In the genomic region with DNA sequence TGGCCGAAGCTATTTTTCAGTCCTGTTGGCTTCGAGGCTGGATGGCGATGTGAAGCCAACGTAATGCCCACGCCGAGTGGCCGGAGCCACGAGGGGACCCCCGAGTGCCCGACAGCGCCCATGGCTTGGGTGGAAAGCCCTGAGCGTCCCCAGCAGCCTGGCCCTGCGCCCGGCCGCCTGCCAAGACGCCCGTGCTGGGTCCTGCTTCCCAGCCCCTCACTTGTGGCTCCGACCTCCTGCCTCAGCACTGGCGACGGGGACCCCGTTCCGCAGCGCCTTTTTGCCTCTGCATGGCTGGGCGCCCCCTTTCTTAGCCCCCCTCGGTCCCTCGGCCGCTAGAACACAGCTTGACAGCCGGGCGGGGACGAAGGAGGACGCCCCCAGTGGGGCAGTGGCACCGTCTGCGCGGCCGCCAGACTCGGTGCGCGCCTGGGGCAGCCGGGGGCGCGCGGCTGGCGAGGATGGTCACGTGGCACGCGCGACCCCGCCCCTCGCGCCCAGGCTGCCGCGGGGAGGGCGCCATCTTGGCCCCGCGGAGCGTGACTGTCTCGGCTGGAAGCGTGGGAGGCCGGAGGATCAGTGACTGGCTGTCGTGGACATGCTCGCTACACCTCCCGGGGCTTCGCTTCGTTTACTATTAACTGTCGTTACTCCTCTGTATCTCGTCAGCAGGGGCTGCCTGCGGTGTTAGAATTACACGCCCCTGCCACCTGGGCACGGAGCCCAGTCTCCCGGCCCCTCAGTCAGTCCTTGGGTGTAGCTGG, we compare ENCODE assay signal across 8 cellular contexts. TPM values are rescaled to one million over a fixed set of nuclear protein-coding genes. Genes with fewer than 3 reads are reported as not detected.
DNase-seq lines count a peak whose midpoint lies in the region; ATAC-seq, FAIRE-seq and TF ChIP-seq lines count a peak whose summit lies in the region.

No MANE protein-coding gene starts in this region.

- TF ChIP-seq CTCF in 22Rv1 (IDR thresholded peaks at IDR 0.05) (peak; percentile 25), coronary artery (IDR thresholded peaks at IDR 0.05) (no peak), HepG2 (CRISPR knock-in tag; IDR thresholded peaks at IDR 0.05) (peak; percentile 16; the same call in 1 of the 2 replicates)

- H2AFZ ChIP-seq in HepG2 (ENCODE audit: low read length), result peak overlapping the region; percentile 18

- ATAC-seq in GM18511 (IDR thresholded peaks at IDR 0.05; ENCODE audit: unreplicated experiment) (peak; percentile 86), HG02981 (IDR thresholded peaks at IDR 0.05; ENCODE audit: unreplicated experiment) (peak; percentile 78), HepG2 (peak; percentile 84)

- intact Hi-C loops in activated CD4-positive, alpha-beta T cell treated with anti-CD3 and anti-CD28 coated beads, Interleukin-2, amount 10 ng/mL, durations not matched to agents 24 days and 14 days (cut with micrococcal nuclease), result loop anchor here (1.0 kb wide), 1 partner anchor 14 kb away; the partner anchor contains the start of gene EIF2AK4
- intact Hi-C loops in HepG2 (cut with micrococcal nuclease; ENCODE audit: unreplicated experiment), result loop anchor here (5.0 kb wide), 1 partner anchor 33 kb away; no protein-coding TSS in a partner anchor

- peak overlapping the region; percentile 75 for H3K4me3 ChIP-seq in coronary artery
- peak overlapping the region; percentile 54 to 71 (median 60) for H3K4me3 ChIP-seq in HepG2 (replicated peaks in 1 of 3; ENCODE audit: insufficient read depth in 1 of 3, low read depth in 2 of 3, low read length in 3 of 3)

- TF ChIP-seq EP300 in HepG2 (IDR thresholded peaks at IDR 0.05; ENCODE audit: low read depth in 2 of 2, low read length in 2 of 2) (no peak), HepG2 (CRISPR knock-in tag; IDR thresholded peaks at IDR 0.05; ENCODE audit: borderline replicate concordance) (no peak)

- peak overlapping the region; percentile 36 for H3K27ac ChIP-seq in 22Rv1
- peak overlapping the region; percentile 79 to 88 for H3K27ac ChIP-seq in coronary artery
- no peak overlapping the region for H3K27ac ChIP-seq in HepG2 (ENCODE audit: extremely low read length, insufficient read depth, low read length)

- H3K4me1 ChIP-seq in HepG2 (ENCODE audit: insufficient read depth, low read length), result peaks cover 19% of the 10 kb centered on the region

- H4K20me1 ChIP-seq in HepG2 (ENCODE audit: insufficient read depth, low read length), result no peaks in the 10 kb centered on the region

- DNase-seq in NCI-H2227 (lab: John Stamatoyannopoulos, UW; ENCODE audit: unreplicated experiment) (peak; percentile 88), coronary artery (ENCODE audit: low spot score) (peak; percentile 81), HepG2 (ENCODE audit: low spot score) (peak; percentile 11)
- peak; percentile 93 for DNase-seq in activated CD4-positive, alpha-beta T cell treated with anti-CD3 and anti-CD28 coated beads, Interleukin-2, amount 10 ng/mL, durations not matched to agents 24 days and 14 days
- DNase-seq in stimulated activated CD4-positive, alpha-beta T cell treated with anti-CD3 and anti-CD28 coated beads, Interleukin-2, amount 100 ng/mL, for 48 hours, result peak; percentile 81 to 82

- no peaks in the 10 kb centered on the region for H3K36me3 ChIP-seq in HepG2 (replicated peaks in 1 of 2; ENCODE audit: control insufficient read depth in 1 of 2, insufficient read depth in 2 of 2, low read length in 2 of 2)

- peak; percentile 14; the same call in 1 of the 2 replicates for TF ChIP-seq RAD21 in HepG2 (CRISPR knock-in tag; IDR thresholded peaks at IDR 0.05)

- peaks cover 23% of the 10 kb centered on the region for H3K4me1 Mint-ChIP-seq in activated CD4-positive, alpha-beta T cell treated with anti-CD3 and anti-CD28 coated beads, Interleukin-2, amount 10 ng/mL, durations not matched to agents 24 days and 14 days

- H3K27ac Mint-ChIP-seq in activated CD4-positive, alpha-beta T cell treated with anti-CD3 and anti-CD28 coated beads, Interleukin-2, amount 10 ng/mL, durations not matched to agents 24 days and 14 days, result peak overlapping the region; percentile 78

- 4% methylated on average over 24 of the region's 70 CpGs for WGBS in HepG2 (ENCODE audit: low lambda C conversion rate)

- no peaks in the 10 kb centered on the region for H3K9me3 ChIP-seq in HepG2 (ENCODE audit: low read length)

- no peaks in the 10 kb centered on the region for H3K36me3 Mint-ChIP-seq in activated CD4-positive, alpha-beta T cell treated with anti-CD3 and anti-CD28 coated beads, Interleukin-2, amount 10 ng/mL, durations not matched to agents 24 days and 14 days (ENCODE audit: low read depth)

- no TSS peak for BruUV-seq in HepG2 (replicated peaks; lab: Mats Ljungman, UMichigan)

- FAIRE-seq in HepG2 (lab: Jason Lieb, UNC), result no peak

- H3K79me2 ChIP-seq in HepG2 (ENCODE audit: insufficient read depth, low read length), result no peaks in the 10 kb centered on the region

- H3K4me2 ChIP-seq in HepG2 (ENCODE audit: low read depth, low read length), result peak overlapping the region; percentile 78

- peaks cover 25% of the 10 kb centered on the region for H3K27me3 Mint-ChIP-seq in activated CD4-positive, alpha-beta T cell treated with anti-CD3 and anti-CD28 coated beads, Interleukin-2, amount 10 ng/mL, durations not matched to agents 24 days and 14 days

- in situ Hi-C loops in HepG2 (cut with HindIII; ENCODE audit: extremely low pct_ligation_motif_present, low pct_unique_long_range_greater_than_20kb), result no loop called here

- peak overlapping the region; percentile 31; the same call in 1 of the 2 replicates for H3K9ac ChIP-seq in HepG2 (ENCODE audit: insufficient read depth, low read depth, low read length)

- TF ChIP-seq POLR2A in HepG2 (IDR thresholded peaks at IDR 0.05; ENCODE audit: insufficient read depth in 1 of 2, low read depth in 2 of 2, low read length in 2 of 2), result peak in 1 of 2 experiments; percentile 82; a peak in 2 of 4 replicates

- POLR2A ChIA-PET in HepG2 (lab: Yijun Ruan, JAX), result interaction anchor here (0.6 to 2.6 kb wide), 3 partner anchors 13 to 138 kb away, joined by 3 to 15 read pairs (median 3); partner anchors contain the start of genes EIF2AK4 and FSIP1

- peaks cover 2 to 21% of the 10 kb centered on the region in 2 experiments; a peak in 3 of 5 replicates for H3K27me3 ChIP-seq in HepG2 (ENCODE audit: control insufficient read depth in 1 of 2, insufficient read depth in 2 of 2, low read length in 2 of 2)

- CTCF ChIA-PET in HepG2 (lab: Yijun Ruan, JAX; ENCODE audit: low intra/inter-chr PET ratio, low total read pairs), result no interaction called here

- H3K9me3 Mint-ChIP-seq in activated CD4-positive, alpha-beta T cell treated with anti-CD3 and anti-CD28 coated beads, Interleukin-2, amount 10 ng/mL, durations not matched to agents 24 days and 14 days, result peaks cover 9% of the 10 kb centered on the region

- peak overlapping the region; percentile 89 for H3K4me3 Mint-ChIP-seq in activated CD4-positive, alpha-beta T cell treated with anti-CD3 and anti-CD28 coated beads, Interleukin-2, amount 10 ng/mL, durations not matched to agents 24 days and 14 days

RNA-seq across cellular contexts. Expression of gene GPR176, which starts 0.6 kb away (rescaled TPM):
- 0.14 and 0.33 TPM in 2 replicates for total RNA-seq in activated CD4-positive, alpha-beta T cell treated with anti-CD3 and anti-CD28 coated beads, Interleukin-2, amount 10 ng/mL, durations not matched to agents 24 days and 14 days
- total RNA-seq in HepG2 (2016; rRNA removed; fragmentation: Illumina TruSeq; extraction: Trizol), result 0.15 and 0.20 TPM in 2 replicates
- total RNA-seq in HepG2 (2016; cell fraction: cytosol; rRNA removed; fragmentation: Illumina TruSeq; extraction: Trizol; ENCODE audit: low read depth), result not detected in 2 replicates
- 0.12 and 0.24 TPM in 2 replicates for total RNA-seq in HepG2 (2016; cell fraction: insoluble cytoplasmic fraction; rRNA removed; fragmentation: Illumina TruSeq; extraction: Trizol)
- 0.19 and 0.21 TPM in 2 replicates for total RNA-seq in HepG2 (2016; cell fraction: membrane; rRNA removed; fragmentation: Illumina TruSeq; extraction: Trizol)
- total RNA-seq in HepG2 (2016; cell fraction: nucleus; rRNA removed; fragmentation: Illumina TruSeq; extraction: Trizol), result 0.19 and 0.22 TPM in 2 replicates
- polyA plus RNA-seq in HepG2 (2011; rRNA removed), result 0.11 and 0.17 TPM in 2 replicates
- polyA plus RNA-seq in HepG2 (2011; cell fraction: cytosol; rRNA removed), result 0.24 and 0.28 TPM in 2 replicates
- polyA plus RNA-seq in HepG2 (2011; cell fraction: nucleus; rRNA removed), result 0.06 and 0.12 TPM in 2 replicates
- polyA plus RNA-seq in HepG2 (2012), result 0.17 and 0.24 TPM in 2 replicates
- polyA plus RNA-seq in HepG2 (2016; cell fraction: cytosol; fragmentation: Illumina TruSeq; extraction: Trizol; ENCODE audit: low read depth), result 0.02 TPM in 1 of 2 replicates, not detected in the other
- polyA plus RNA-seq in HepG2 (2016; cell fraction: insoluble cytoplasmic fraction; fragmentation: Illumina TruSeq; extraction: Trizol; ENCODE audit: low read depth), result 0.05 and 0.16 TPM in 2 replicates
- 0.05 and 0.16 TPM in 2 replicates for polyA plus RNA-seq in HepG2 (2016; cell fraction: membrane; fragmentation: Illumina TruSeq; extraction: Trizol; ENCODE audit: low read depth)
- 0.24 TPM in 1 of 2 replicates, not detected in the other for polyA plus RNA-seq in HepG2 (2016; cell fraction: nucleus; fragmentation: Illumina TruSeq; extraction: Trizol; ENCODE audit: insufficient read depth, low read depth)
- 2.2 and 40.9 TPM in 2 replicates for polyA minus RNA-seq in HepG2 (2011; rRNA and poly(A)+ RNA removed; ENCODE audit: low replicate concordance)
- not detected in 2 replicates for polyA minus RNA-seq in HepG2 (2011; cell fraction: cytosol; rRNA and poly(A)+ RNA removed)
- 0.37 and 0.39 TPM in 2 replicates for polyA minus RNA-seq in HepG2 (2011; cell fraction: nucleus; rRNA and poly(A)+ RNA removed)

RNA-seq across cellular contexts. Expression of gene EIF2AK4, which starts 13.2 kb away (rescaled TPM):
- total RNA-seq in activated CD4-positive, alpha-beta T cell treated with anti-CD3 and anti-CD28 coated beads, Interleukin-2, amount 10 ng/mL, durations not matched to agents 24 days and 14 days, result 49.1 and 51.5 TPM in 2 replicates
- total RNA-seq in HepG2 (2016; rRNA removed; fragmentation: Illumina TruSeq; extraction: Trizol), result 58.9 and 87.3 TPM in 2 replicates
- total RNA-seq in HepG2 (2016; cell fraction: cytosol; rRNA removed; fragmentation: Illumina TruSeq; extraction: Trizol; ENCODE audit: low read depth), result 21.6 and 23.6 TPM in 2 replicates
- total RNA-seq in HepG2 (2016; cell fraction: insoluble cytoplasmic fraction; rRNA removed; fragmentation: Illumina TruSeq; extraction: Trizol), result 64.0 and 92.3 TPM in 2 replicates
- 53.8 and 56.3 TPM in 2 replicates for total RNA-seq in HepG2 (2016; cell fraction: membrane; rRNA removed; fragmentation: Illumina TruSeq; extraction: Trizol)
- total RNA-seq in HepG2 (2016; cell fraction: nucleus; rRNA removed; fragmentation: Illumina TruSeq; extraction: Trizol), result 43.7 and 47.1 TPM in 2 replicates
- polyA plus RNA-seq in HepG2 (2011; rRNA removed), result 52.0 and 62.3 TPM in 2 replicates
- 41.9 and 51.7 TPM in 2 replicates for polyA plus RNA-seq in HepG2 (2011; cell fraction: cytosol; rRNA removed)
- 30.6 and 34.3 TPM in 2 replicates for polyA plus RNA-seq in HepG2 (2011; cell fraction: nucleus; rRNA removed)
- polyA plus RNA-seq in HepG2 (2012), result 43.5 and 57.9 TPM in 2 replicates
- 12.7 and 14.9 TPM in 2 replicates for polyA plus RNA-seq in HepG2 (2016; cell fraction: cytosol; fragmentation: Illumina TruSeq; extraction: Trizol; ENCODE audit: low read depth)
- 77.8 and 78.4 TPM in 2 replicates for polyA plus RNA-seq in HepG2 (2016; cell fraction: insoluble cytoplasmic fraction; fragmentation: Illumina TruSeq; extraction: Trizol; ENCODE audit: low read depth)
- 35.6 and 35.9 TPM in 2 replicates for polyA plus RNA-seq in HepG2 (2016; cell fraction: membrane; fragmentation: Illumina TruSeq; extraction: Trizol; ENCODE audit: low read depth)
- polyA plus RNA-seq in HepG2 (2016; cell fraction: nucleus; fragmentation: Illumina TruSeq; extraction: Trizol; ENCODE audit: insufficient read depth, low read depth), result 47.7 and 49.8 TPM in 2 replicates
- 60.5 and 98.2 TPM in 2 replicates for polyA minus RNA-seq in HepG2 (2011; rRNA and poly(A)+ RNA removed; ENCODE audit: low replicate concordance)
- 40.2 and 44.5 TPM in 2 replicates for polyA minus RNA-seq in HepG2 (2011; cell fraction: cytosol; rRNA and poly(A)+ RNA removed)
- 128 and 137 TPM in 2 replicates for polyA minus RNA-seq in HepG2 (2011; cell fraction: nucleus; rRNA and poly(A)+ RNA removed)

Comparison
In these comparisons a context has a peak if more than half of its experiments do, and no peak if none do; other contexts are left out.
1. DNase-seq: peak in every context shown above with its lines; median percentile 93 in activated CD4-positive, alpha-beta T cell treated with anti-CD3 and anti-CD28 coated beads, Interleukin-2, amount 10 ng/mL, durations not matched to agents 24 days and 14 days; 88 in NCI-H2227; 82 in stimulated activated CD4-positive, alpha-beta T cell treated with anti-CD3 and anti-CD28 coated beads, Interleukin-2, amount 100 ng/mL, for 48 hours; 81 in coronary artery; 11 in HepG2.